In genomic region chr4:168632246-168632832, GRCh38 we compare ENCODE assay signal across 8 cellular contexts.
DNase-seq lines count a peak whose midpoint lies in the region; ATAC-seq and TF ChIP-seq lines count a peak whose summit lies in the region.

No MANE protein-coding gene starts in this region.

- peaks cover 86% of the 10 kb centered on the region for H3K27me3 Mint-ChIP-seq in activated CD8-positive, alpha-beta memory T cell treated with anti-CD3 and anti-CD28 coated beads, Interleukin-2, amount 10 ng/mL, durations not matched to agents 7 days and 5 days

- no peak overlapping the region for H2AFZ ChIP-seq in osteoblast (ENCODE audit: low read length)

- no peaks in the 10 kb centered on the region for H4K20me1 ChIP-seq in osteoblast (ENCODE audit: insufficient read depth, low read length)

- peaks cover 43% of the 10 kb centered on the region for H3K4me1 ChIP-seq in RWPE2 (ENCODE audit: insufficient read depth, poor library complexity, severe bottlenecking)
- peaks cover 54% of the 10 kb centered on the region for H3K4me1 ChIP-seq in osteoblast (ENCODE audit: insufficient read depth, low read length)

- no peak for DNase-seq in AG09309 (ENCODE audit: low read depth)
- DNase-seq in RWPE2 (ENCODE audit: low spot score): no peak
- DNase-seq in fibroblast of villous mesenchyme (ENCODE audit: low read depth): no peak
- DNase-seq in osteoblast (ENCODE audit: insufficient read length, low spot score, missing footprints): no peak
- no peak for DNase-seq in NCI-H1105 treated with DMSO at 0.1 percent for 48 hours (lab: John Stamatoyannopoulos, UW)
- no peak for DNase-seq in activated CD8-positive, alpha-beta memory T cell treated with anti-CD3 and anti-CD28 coated beads, Interleukin-2, amount 10 ng/mL, durations not matched to agents 7 days and 5 days
- DNase-seq in Ammon's horn (ENCODE audit: low spot score): no peak

- H3K4me2 ChIP-seq in osteoblast (ENCODE audit: insufficient read depth, low read length): peak overlapping the region; percentile 98

- H3K27ac ChIP-seq in RWPE2 (ENCODE audit: poor library complexity, severe bottlenecking): peak overlapping the region; percentile 84
- peak overlapping the region; percentile 96 for H3K27ac ChIP-seq in osteoblast (ENCODE audit: low read depth, low read length)

- ATAC-seq in RWPE2 (ENCODE audit: low read depth) (no peak), GM18519 (IDR thresholded peaks at IDR 0.05; ENCODE audit: low FRiP score, unreplicated experiment) (no peak)
- no peak for ATAC-seq in activated CD8-positive, alpha-beta memory T cell treated with anti-CD3 and anti-CD28 coated beads, Interleukin-2, amount 10 ng/mL, durations not matched to agents 7 days and 5 days

- TF ChIP-seq CTCF in AG09309 (IDR thresholded peaks at IDR 0.05; ENCODE audit: control insufficient read depth, insufficient read depth, low read depth, low read length, missing control alignments) (no peak), RWPE2 (IDR thresholded peaks at IDR 0.05; ENCODE audit: poor library complexity, severe bottlenecking) (no peak), fibroblast of villous mesenchyme (IDR thresholded peaks at IDR 0.05; ENCODE audit: insufficient read depth, low read depth, low read length) (no peak), osteoblast (IDR thresholded peaks at IDR 0.05; ENCODE audit: extremely low read depth, low read depth, low read length) (no peak)

- H3K36me3 ChIP-seq in RWPE2 (ENCODE audit: low read depth) (no peaks in the 10 kb centered on the region), osteoblast (ENCODE audit: insufficient read depth, low read length) (no peaks in the 10 kb centered on the region)

- H3K4me1 Mint-ChIP-seq in activated CD8-positive, alpha-beta memory T cell treated with anti-CD3 and anti-CD28 coated beads, Interleukin-2, amount 10 ng/mL, durations not matched to agents 7 days and 5 days: peaks cover 11% of the 10 kb centered on the region

- no peak overlapping the region for H3K4me3 Mint-ChIP-seq in activated CD8-positive, alpha-beta memory T cell treated with anti-CD3 and anti-CD28 coated beads, Interleukin-2, amount 10 ng/mL, durations not matched to agents 7 days and 5 days

- H3K36me3 Mint-ChIP-seq in activated CD8-positive, alpha-beta memory T cell treated with anti-CD3 and anti-CD28 coated beads, Interleukin-2, amount 10 ng/mL, durations not matched to agents 7 days and 5 days: no peaks in the 10 kb centered on the region

- H3K27ac Mint-ChIP-seq in activated CD8-positive, alpha-beta memory T cell treated with anti-CD3 and anti-CD28 coated beads, Interleukin-2, amount 10 ng/mL, durations not matched to agents 7 days and 5 days: no peak overlapping the region

- H3K9me3 Mint-ChIP-seq in activated CD8-positive, alpha-beta memory T cell treated with anti-CD3 and anti-CD28 coated beads, Interleukin-2, amount 10 ng/mL, durations not matched to agents 7 days and 5 days (ENCODE audit: low read depth): no peaks in the 10 kb centered on the region

- H3K4me3 ChIP-seq in AG09309 (ENCODE audit: control insufficient read depth, low read depth, low read length) (peak overlapping the region; percentile 44), RWPE2 (ENCODE audit: severe bottlenecking) (peak overlapping the region; percentile 44), fibroblast of villous mesenchyme (ENCODE audit: low read depth, low read length) (peak overlapping the region; percentile 80), osteoblast (ENCODE audit: insufficient read depth, low read length) (peak overlapping the region; percentile 88)

- CTCF ChIA-PET in activated CD8-positive, alpha-beta memory T cell treated with anti-CD3 and anti-CD28 coated beads, Interleukin-2, amount 10 ng/mL, durations not matched to agents 7 days and 5 days (lab: Charles Lee): no interaction called here

- H3K9me3 ChIP-seq in RWPE2 (ENCODE audit: severe bottlenecking) (no peaks in the 10 kb centered on the region), osteoblast (ENCODE audit: low read depth, low read length) (no peaks in the 10 kb centered on the region)

- peaks cover 31% of the 10 kb centered on the region for H3K79me2 ChIP-seq in osteoblast (ENCODE audit: insufficient read depth, low read length)

- H3K27me3 ChIP-seq in RWPE2 (ENCODE audit: insufficient read depth, poor library complexity, severe bottlenecking) (no peaks in the 10 kb centered on the region), osteoblast (ENCODE audit: insufficient read depth, low read length) (no peaks in the 10 kb centered on the region)
